ENCODE assay signal across 9 cellular contexts in genomic region chr2:25250331-25251031, GRCh38.
DNase-seq lines count a peak whose midpoint lies in the region; TF ChIP-seq lines count a peak whose summit lies in the region.
"Had no signal": no experiment of that assay in that cellular context is flagged by ENCODE, and none has a peak within 500 bp of the region (broad histone marks: within the 10 kb centered on the region; RNA-seq: fewer than 3 reads in every experiment).

No MANE protein-coding gene starts in this region.

- no peak overlapping the region for H2AFZ ChIP-seq in neural progenitor cell (replicated peaks)

- H3K9me3 ChIP-seq in CD4-positive, alpha-beta memory T cell (ENCODE audit: control insufficient read depth in 1 of 2, low read length in 2 of 2): no peaks in the 10 kb centered on the region
- no peaks in the 10 kb centered on the region for H3K9me3 ChIP-seq in neural progenitor cell (ENCODE audit: low read depth)

- H3K36me3 ChIP-seq in CD4-positive, alpha-beta memory T cell (ENCODE audit: insufficient read depth, low read length): peaks cover 20% of the 10 kb centered on the region
- no peaks in the 10 kb centered on the region for H3K36me3 ChIP-seq in neural progenitor cell

- peaks cover 0 to 1% (median 0%) of the 10 kb centered on the region in 8 donors for H3K9me3 Mint-ChIP-seq in CD4-positive, alpha-beta memory T cell
- no peaks in the 10 kb centered on the region for H3K9me3 Mint-ChIP-seq in neural progenitor cell

- H3K27me3 ChIP-seq in CD4-positive, alpha-beta memory T cell (ENCODE audit: insufficient read depth, low read length): no peaks in the 10 kb centered on the region
- H3K27me3 ChIP-seq in neural progenitor cell: no peaks in the 10 kb centered on the region

- peaks cover 21% of the 10 kb centered on the region for H3F3A ChIP-seq in neural progenitor cell (ENCODE audit: low read depth)

- H3K27ac ChIP-seq in CD4-positive, alpha-beta memory T cell (ENCODE audit: low read depth, low read length): no peak overlapping the region
- H3K27ac ChIP-seq in neural progenitor cell: no peak overlapping the region

- CTCF ChIA-PET in CD4-positive, alpha-beta memory T cell (lab: Charles Lee; ENCODE audit: partially characterized antibody): interaction anchor here (1.1 to 4.2 kb wide), 8 partner anchors 9 to 112 kb away, joined by 3 to 22 read pairs (median 4); partner anchors contain the start of gene DNMT3A

- peaks cover 9 to 37% of the 10 kb centered on the region in 2 donors for H3K36me3 Mint-ChIP-seq in CD4-positive, alpha-beta memory T cell
- peaks cover 39% of the 10 kb centered on the region for H3K36me3 Mint-ChIP-seq in neural progenitor cell

- peaks cover 16 to 50% (median 32%) of the 10 kb centered on the region in 4 donors for H3K4me1 Mint-ChIP-seq in CD4-positive, alpha-beta memory T cell
- peaks cover 43% of the 10 kb centered on the region for H3K4me1 Mint-ChIP-seq in neural progenitor cell

- peaks cover 19% of the 10 kb centered on the region for H3K4me1 ChIP-seq in CD4-positive, alpha-beta memory T cell (ENCODE audit: insufficient read depth, low read length)
- peaks cover 26% of the 10 kb centered on the region for H3K4me1 ChIP-seq in neural progenitor cell

- intact Hi-C loops in CD4-positive, alpha-beta memory T cell (cut with micrococcal nuclease): loop anchor here (5.0 kb wide), 1 partner anchor 37 kb away; no protein-coding TSS in a partner anchor

- H3K27ac Mint-ChIP-seq in CD4-positive, alpha-beta memory T cell: peak overlapping the region; percentile 78 to 89 (median 87)
- peak overlapping the region; percentile 85 for H3K27ac Mint-ChIP-seq in neural progenitor cell

- H3K4me2 ChIP-seq in neural progenitor cell: peak overlapping the region; percentile 78

- H3K79me2 ChIP-seq in neural progenitor cell (ENCODE audit: low read depth): peaks cover 46% of the 10 kb centered on the region

- TF ChIP-seq POLR2A in NB4 (IDR thresholded peaks at IDR 0.05; ENCODE audit: extremely low read depth, insufficient read length): no peak

- POLR2A ChIA-PET in CD4-positive, alpha-beta memory T cell (lab: Charles Lee; ENCODE audit: partially characterized antibody): interaction anchor here (1.0 to 4.8 kb wide), 11 partner anchors 9 to 457 kb away, joined by 3 to 78 read pairs (median 7); partner anchors contain the start of genes CENPO, DNMT3A and PTRHD1

- H3K4me3 Mint-ChIP-seq in CD4-positive, alpha-beta memory T cell: peak overlapping the region; percentile 79 to 86 (median 84)
- peak overlapping the region; percentile 92 for H3K4me3 Mint-ChIP-seq in neural progenitor cell

- no peak overlapping the region for H3K4me3 ChIP-seq in CD4-positive, alpha-beta memory T cell (ENCODE audit: low read length in 2 of 2)
- H3K4me3 ChIP-seq in NB4 (ENCODE audit: low read depth, low read length): peak overlapping the region; percentile 76
- no peak overlapping the region for H3K4me3 ChIP-seq in cardiac fibroblast (replicated peaks in 1 of 2; ENCODE audit: low read depth in 2 of 2, low read length in 2 of 2)
- peak overlapping the region; percentile 62 for H3K4me3 ChIP-seq in neural progenitor cell

- H3K9ac ChIP-seq in neural progenitor cell: no peak overlapping the region

- no peaks in the 10 kb centered on the region for H3K27me3 Mint-ChIP-seq in CD4-positive, alpha-beta memory T cell
- peaks cover 12% of the 10 kb centered on the region for H3K27me3 Mint-ChIP-seq in neural progenitor cell (ENCODE audit: insufficient read depth, low read depth)

- DNase-seq in CD4-positive, alpha-beta memory T cell: no peak
- DNase-seq in NB4 (ENCODE audit: low read depth) (no peak), cardiac fibroblast (ENCODE audit: low read depth in 2 of 2) (peak; percentile 32 to 54), neural progenitor cell (ENCODE audit: low spot score) (peak; percentile 48), AG20443 (ENCODE audit: low spot score) (no peak), NCI-H2029 (lab: John Stamatoyannopoulos, UW) (no peak), foreskin melanocyte (no peak)
- no peak for DNase-seq in activated effector memory CD4-positive, alpha-beta T cell treated with Interleukin-2 at 50 U/mL for 16 hours
- DNase-seq: NCI-H446 treated with DMSO at 0.1 percent for 48 hours had no signal

- no peak for TF ChIP-seq CTCF in NB4 (IDR thresholded peaks at IDR 0.05; ENCODE audit: low read depth, low read length)
- no peak for TF ChIP-seq CTCF in cardiac fibroblast (IDR thresholded peaks at IDR 0.05; ENCODE audit: low read depth, low read length)
- TF ChIP-seq CTCF in neural progenitor cell (IDR thresholded peaks at IDR 0.05): no peak

- peaks cover 39% of the 10 kb centered on the region for H4K20me1 ChIP-seq in neural progenitor cell (ENCODE audit: low read depth)

Comparison
In these comparisons a context has a peak if more than half of its experiments do, and no peak if none do; other contexts are left out.
1. DNase-seq: peak in cardiac fibroblast (2 of 2) and neural progenitor cell (single experiment); none in CD4-positive, alpha-beta memory T cell (0 of 5), NB4 (single experiment), AG20443 (single experiment), NCI-H2029 (single experiment), activated effector memory CD4-positive, alpha-beta T cell treated with Interleukin-2 at 50 U/mL for 16 hours (single experiment) and foreskin melanocyte (single experiment).
2. H3K4me3 ChIP-seq: peak in NB4 (single experiment) and neural progenitor cell (single experiment); none in CD4-positive, alpha-beta memory T cell (0 of 2) and cardiac fibroblast (0 of 2).